ENCODE assay signal across 13 cellular contexts in genomic region chr11:13110929-13111812, GRCh38.
DNase-seq lines count a peak whose midpoint lies in the region; ATAC-seq and TF ChIP-seq lines count a peak whose summit lies in the region.
"Had no signal": no experiment of that assay in that cellular context is flagged by ENCODE, and none has a peak within 500 bp of the region (broad histone marks: within the 10 kb centered on the region; RNA-seq: fewer than 3 reads in every experiment).

No MANE protein-coding gene starts in this region.

- no peak for TF ChIP-seq EP300 in sigmoid colon (IDR thresholded peaks at IDR 0.05)

- H3K36me3 ChIP-seq in right atrium auricular region (no peaks in the 10 kb centered on the region), sigmoid colon (no peaks in the 10 kb centered on the region)
- H3K36me3 ChIP-seq: lower lobe of right lung had no signal

- H3K27me3 ChIP-seq in right atrium auricular region = no peaks in the 10 kb centered on the region
- no peaks in the 10 kb centered on the region for H3K27me3 ChIP-seq in sigmoid colon

- no peak for TF ChIP-seq POLR2A in sigmoid colon (IDR thresholded peaks at IDR 0.05)

- no peaks in the 10 kb centered on the region for H3K9me3 ChIP-seq in right atrium auricular region
- no peaks in the 10 kb centered on the region for H3K9me3 ChIP-seq in sigmoid colon
- H3K9me3 ChIP-seq: lower lobe of right lung had no signal

- ATAC-seq in Right ventricle myocardium inferior = peak; percentile 66
- ATAC-seq in GM18519 (IDR thresholded peaks at IDR 0.05; ENCODE audit: low FRiP score, unreplicated experiment) = no peak
- ATAC-seq: lower lobe of right lung; stimulated activated naive CD8-positive, alpha-beta T cell treated with anti-CD3 and anti-CD28 coated beads, Interleukin-15, Interleukin-2, amounts not matched to agents 100 U/mL and 50 U/mL, for 24 hours had no signal

- DNase-seq in Right ventricle myocardium inferior (ENCODE audit: missing footprints) = no peak
- DNase-seq in right atrium auricular region (ENCODE audit: low spot score) = no peak
- DNase-seq in NCI-H82 treated with DMSO at 0.1 percent for 48 hours (lab: John Stamatoyannopoulos, UW; ENCODE audit: unreplicated experiment) = peak; percentile 40
- DNase-seq in fibroblast of the aortic adventitia (ENCODE audit: low read depth) = peak; percentile 87
- no peak for DNase-seq in sigmoid colon
- no peak for DNase-seq in foreskin melanocyte
- DNase-seq in UCSD-AML1 (lab: John Stamatoyannopoulos, UW; ENCODE audit: unreplicated experiment) = no peak
- DNase-seq: activated gamma-delta T cell; lower lobe of right lung; NCI-H446 treated with DMSO at 0.1 percent for 48 hours; small intestine; stimulated activated naive CD8-positive, alpha-beta T cell treated with anti-CD3 and anti-CD28 coated beads, Interleukin-15, Interleukin-2, amounts not matched to agents 100 U/mL and 50 U/mL, for 24 hours had no signal

- H3K4me3 ChIP-seq in right atrium auricular region (no peak overlapping the region), fibroblast of the aortic adventitia (ENCODE audit: low read depth, low read length) (no peak overlapping the region), sigmoid colon (no peak overlapping the region)
- H3K4me3 ChIP-seq: lower lobe of right lung had no signal

- peaks cover 0 to 8% of the 10 kb centered on the region in 2 donors for H3K4me1 ChIP-seq in right atrium auricular region
- H3K4me1 ChIP-seq in sigmoid colon = peaks cover 0 to 4% (median 2%) of the 10 kb centered on the region in 4 donors

- no peak for TF ChIP-seq CTCF in right atrium auricular region (IDR thresholded peaks at IDR 0.05)
- no peak for TF ChIP-seq CTCF in fibroblast of the aortic adventitia (IDR thresholded peaks at IDR 0.05; ENCODE audit: insufficient read depth, low read length)
- TF ChIP-seq CTCF in sigmoid colon (IDR thresholded peaks at IDR 0.05) = no peak

- H3K27ac ChIP-seq in right atrium auricular region (no peak overlapping the region), sigmoid colon (no peak overlapping the region)
- H3K27ac ChIP-seq: lower lobe of right lung had no signal

- intact Hi-C loops in Right ventricle myocardium inferior (cut with DNase I) = loop anchor here (10.0 kb wide), 1 partner anchor 116 kb away; no protein-coding TSS in a partner anchor
- intact Hi-C loops in sigmoid colon (cut with DNase I) = no loop called here

- 87 to 94% methylated on average over 5 of the region's 5 CpGs for WGBS in sigmoid colon, 2 donors

Comparison
In these comparisons a context has a peak if more than half of its experiments do, and no peak if none do; other contexts are left out.
1. DNase-seq: peak in NCI-H82 treated with DMSO at 0.1 percent for 48 hours (single experiment) and fibroblast of the aortic adventitia (single experiment); none in Right ventricle myocardium inferior (single experiment), right atrium auricular region (single experiment), sigmoid colon (single experiment), foreskin melanocyte (single experiment) and UCSD-AML1 (single experiment).